13 cellular contexts compared by ENCODE assay signal in genomic region chr1:31054349-31054748, GRCh38. TPM values are rescaled to one million over a fixed set of nuclear protein-coding genes. Genes with fewer than 3 reads are reported as not detected.
DNase-seq lines count a peak whose midpoint lies in the region; ATAC-seq lines count a peak whose summit lies in the region.
"Had no signal": no experiment of that assay in that cellular context is flagged by ENCODE, and none has a peak within 500 bp of the region (broad histone marks: within the 10 kb centered on the region; RNA-seq: fewer than 3 reads in every experiment).

No MANE protein-coding gene starts in this region.

- peaks cover 10% of the 10 kb centered on the region for H3K36me3 Mint-ChIP-seq in activated naive CD4-positive, alpha-beta T cell treated with anti-CD3 and anti-CD28 coated beads, Interleukin-2, amount 50 U/mL, for 24 hours
- H3K36me3 Mint-ChIP-seq in activated CD8-positive, alpha-beta T cell treated with anti-CD3 and anti-CD28 coated beads, Interleukin-2, amount 10 ng/mL, durations not matched to agents 7 days and 5 days (ENCODE audit: low read depth) = peaks cover 50% of the 10 kb centered on the region
- peaks cover 0 to 19% (median 8%) of the 10 kb centered on the region in 3 donors for H3K36me3 Mint-ChIP-seq in immature natural killer cell

- CTCF ChIA-PET in activated CD8-positive, alpha-beta T cell treated with anti-CD3 and anti-CD28 coated beads, Interleukin-2, amount 10 ng/mL, durations not matched to agents 7 days and 5 days (lab: Charles Lee) = no interaction called here

- POLR2A ChIA-PET in activated CD8-positive, alpha-beta T cell treated with anti-CD3 and anti-CD28 coated beads, Interleukin-2, amount 10 ng/mL, durations not matched to agents 7 days and 5 days (lab: Charles Lee) = no interaction called here

- H3K4me3 Mint-ChIP-seq in activated naive CD4-positive, alpha-beta T cell treated with anti-CD3 and anti-CD28 coated beads, Interleukin-2, amount 50 U/mL, for 24 hours = peak overlapping the region; percentile 49
- no peak overlapping the region for H3K4me3 Mint-ChIP-seq in activated CD8-positive, alpha-beta T cell treated with anti-CD3 and anti-CD28 coated beads, Interleukin-2, amount 10 ng/mL, durations not matched to agents 7 days and 5 days
- H3K4me3 Mint-ChIP-seq in immature natural killer cell = peak overlapping the region in 2 of 5 donors; percentile 10 to 58
- peak overlapping the region; percentile 41 to 63 for H3K4me3 Mint-ChIP-seq in stimulated activated naive CD8-positive, alpha-beta T cell treated with anti-CD3 and anti-CD28 coated beads, Interleukin-15, amount 100 ng/mL, for 72 hours
- H3K4me3 Mint-ChIP-seq: mesothelial cell of epicardium had no signal

- no peaks in the 10 kb centered on the region for H3K9me3 Mint-ChIP-seq in activated naive CD4-positive, alpha-beta T cell treated with anti-CD3 and anti-CD28 coated beads, Interleukin-2, amount 50 U/mL, for 24 hours
- H3K9me3 Mint-ChIP-seq in activated CD8-positive, alpha-beta T cell treated with anti-CD3 and anti-CD28 coated beads, Interleukin-2, amount 10 ng/mL, durations not matched to agents 7 days and 5 days (ENCODE audit: insufficient read depth) = no peaks in the 10 kb centered on the region
- H3K9me3 Mint-ChIP-seq in immature natural killer cell = no peaks in the 10 kb centered on the region
- H3K9me3 Mint-ChIP-seq in stimulated activated naive CD8-positive, alpha-beta T cell treated with anti-CD3 and anti-CD28 coated beads, Interleukin-15, amount 100 ng/mL, for 72 hours = no peaks in the 10 kb centered on the region
- H3K9me3 Mint-ChIP-seq: mesothelial cell of epicardium had no signal

- H3K27ac Mint-ChIP-seq in activated naive CD4-positive, alpha-beta T cell treated with anti-CD3 and anti-CD28 coated beads, Interleukin-2, amount 50 U/mL, for 24 hours = peak overlapping the region; percentile 81
- no peak overlapping the region for H3K27ac Mint-ChIP-seq in activated CD8-positive, alpha-beta T cell treated with anti-CD3 and anti-CD28 coated beads, Interleukin-2, amount 10 ng/mL, durations not matched to agents 7 days and 5 days
- peak overlapping the region in 4 of 6 donors; percentile 12 to 69 (median 42) for H3K27ac Mint-ChIP-seq in immature natural killer cell
- peak overlapping the region; percentile 47 to 67 for H3K27ac Mint-ChIP-seq in stimulated activated naive CD8-positive, alpha-beta T cell treated with anti-CD3 and anti-CD28 coated beads, Interleukin-15, amount 100 ng/mL, for 72 hours
- H3K27ac Mint-ChIP-seq: mesothelial cell of epicardium had no signal

- DNase-seq in activated naive CD4-positive, alpha-beta T cell treated with anti-CD3 and anti-CD28 coated beads, Interleukin-2, amount 50 U/mL, for 16 hours = no peak
- no peak for DNase-seq in activated CD8-positive, alpha-beta T cell treated with anti-CD3 and anti-CD28 coated beads, Interleukin-2, amount 10 ng/mL, durations not matched to agents 7 days and 5 days
- no peak for DNase-seq in immature natural killer cell
- peak in 1 of 2 donors; percentile 18 for DNase-seq in stimulated activated naive CD8-positive, alpha-beta T cell treated with anti-CD3 and anti-CD28 coated beads, Interleukin-15, amount 100 ng/mL, for 72 hours
- DNase-seq in superior temporal gyrus (ENCODE audit: extremely low spot score) = no peak
- DNase-seq in hippocampal formation (lab: John Stamatoyannopoulos, UW) = no peak
- DNase-seq: activated CD8-positive, alpha-beta memory T cell treated with anti-CD3 and anti-CD28 coated beads, Interleukin-2, amount 50 U/mL, for 48 hours; NCI-H1048; NCI-H446; posterior cingulate gyrus had no signal

- H3K4me1 Mint-ChIP-seq in activated naive CD4-positive, alpha-beta T cell treated with anti-CD3 and anti-CD28 coated beads, Interleukin-2, amount 50 U/mL, for 24 hours = peaks cover 70% of the 10 kb centered on the region
- peaks cover 45% of the 10 kb centered on the region for H3K4me1 Mint-ChIP-seq in activated CD8-positive, alpha-beta T cell treated with anti-CD3 and anti-CD28 coated beads, Interleukin-2, amount 10 ng/mL, durations not matched to agents 7 days and 5 days (ENCODE audit: low read depth)
- peaks cover 54 to 60% of the 10 kb centered on the region in 2 donors for H3K4me1 Mint-ChIP-seq in immature natural killer cell
- peaks cover 89% of the 10 kb centered on the region for H3K4me1 Mint-ChIP-seq in stimulated activated naive CD8-positive, alpha-beta T cell treated with anti-CD3 and anti-CD28 coated beads, Interleukin-15, amount 100 ng/mL, for 72 hours

- H3K27me3 Mint-ChIP-seq in activated naive CD4-positive, alpha-beta T cell treated with anti-CD3 and anti-CD28 coated beads, Interleukin-2, amount 50 U/mL, for 24 hours = no peaks in the 10 kb centered on the region
- H3K27me3 Mint-ChIP-seq in activated CD8-positive, alpha-beta T cell treated with anti-CD3 and anti-CD28 coated beads, Interleukin-2, amount 10 ng/mL, durations not matched to agents 7 days and 5 days (ENCODE audit: low read depth) = no peaks in the 10 kb centered on the region
- H3K27me3 Mint-ChIP-seq in immature natural killer cell (ENCODE audit: low read depth in 3 of 3) = peaks cover 0 to 2% (median 0%) of the 10 kb centered on the region in 3 donors
- H3K27me3 Mint-ChIP-seq in stimulated activated naive CD8-positive, alpha-beta T cell treated with anti-CD3 and anti-CD28 coated beads, Interleukin-15, amount 100 ng/mL, for 72 hours = no peaks in the 10 kb centered on the region

- peak; percentile 17 for ATAC-seq in activated CD8-positive, alpha-beta T cell treated with anti-CD3 and anti-CD28 coated beads, Interleukin-2, amount 10 ng/mL, durations not matched to agents 7 days and 5 days
- peak; percentile 94 for ATAC-seq in stimulated activated naive CD8-positive, alpha-beta T cell treated with anti-CD3 and anti-CD28 coated beads, Interleukin-15, amount 100 ng/mL, for 72 hours
- no peak for ATAC-seq in HG02798 (IDR thresholded peaks at IDR 0.05; ENCODE audit: poor library complexity, unreplicated experiment)

RNA-seq across cellular contexts. Expression of gene PUM1, which starts 11.2 kb away (rescaled TPM):
- 10 to 100 TPM; 91.0 to 94.9 TPM for total RNA-seq in activated CD8-positive, alpha-beta T cell treated with anti-CD3 and anti-CD28 coated beads, Interleukin-2, amount 10 ng/mL, durations not matched to agents 7 days and 5 days
- polyA plus RNA-seq in immature natural killer cell = 100 to 1,000 TPM in 2 of 3 donors, 10 to 100 TPM in 1; 63.3 to 105 (median 103) TPM
